ENCODE assay signal across 22 cellular contexts in genomic region chr20:23588434-23589403, GRCh38. TPM values are rescaled to one million over a fixed set of nuclear protein-coding genes. Genes with fewer than 3 reads are reported as not detected.
DNase-seq lines count a peak whose midpoint lies in the region; ATAC-seq and TF ChIP-seq lines count a peak whose summit lies in the region.
"Had no signal": no experiment of that assay in that cellular context is flagged by ENCODE, and none has a peak within 500 bp of the region (broad histone marks: within the 10 kb centered on the region; RNA-seq: fewer than 3 reads in every experiment).

No MANE protein-coding gene starts in this region.

- no peak for TF ChIP-seq CTCF in CD8-positive, alpha-beta T cell (IDR thresholded peaks at IDR 0.05)
- TF ChIP-seq CTCF in WTC11 (IDR thresholded peaks at IDR 0.05) = no peak
- TF ChIP-seq CTCF in smooth muscle cell (IDR thresholded peaks at IDR 0.05; ENCODE audit: borderline replicate concordance, insufficient read depth, poor library complexity, severe bottlenecking) = no peak

- no peak overlapping the region for H3K4me3 ChIP-seq in CD8-positive, alpha-beta T cell (ENCODE audit: low read depth, low read length)
- H3K4me3 ChIP-seq in HUES6 (ENCODE audit: low read depth, low read length) (peak overlapping the region; percentile 33), smooth muscle cell (no peak overlapping the region)
- H3K4me3 ChIP-seq: breast epithelium, lower lobe of right lung, skin epidermis had no signal

- H3K27me3 Mint-ChIP-seq in CD8-positive, alpha-beta T cell (ENCODE audit: low read depth) = peaks cover 13% of the 10 kb centered on the region
- peaks cover 35% of the 10 kb centered on the region for H3K27me3 Mint-ChIP-seq in WTC11 (ENCODE audit: low read depth)

- H3K79me2 ChIP-seq in smooth muscle cell (ENCODE audit: low read depth) = no peaks in the 10 kb centered on the region

- DNase-seq in CD8-positive, alpha-beta T cell = no peak
- no peak for DNase-seq in WTC11 (ENCODE audit: low spot score)
- peak; percentile 39 for DNase-seq in kidney tubule cell (ENCODE audit: low spot score)
- DNase-seq in NCI-H2196 treated with DMSO at 0.1 percent for 48 hours (lab: John Stamatoyannopoulos, UW; ENCODE audit: unreplicated experiment) = no peak
- no peak for DNase-seq in smooth muscle cell (lab: John Stamatoyannopoulos, UW; ENCODE audit: unreplicated experiment)
- DNase-seq in NCI-H510A (lab: John Stamatoyannopoulos, UW) = no peak
- DNase-seq: activated CD4-positive, CD25-positive, alpha-beta regulatory T cell treated with anti-CD3 and anti-CD28 coated beads, Interleukin-2, amount 50 U/mL, for 72 hours; Calu3; GDM1; lower lobe of right lung; NCI-H187; NCI-H526 treated with DMSO at 0.1 percent for 48 hours; stimulated activated CD4-positive, alpha-beta T cell treated with anti-CD3 and anti-CD28 coated beads, Interleukin-4, amount 100 ng/mL, for 24 hours had no signal

- H3K27me3 ChIP-seq in CD8-positive, alpha-beta T cell (ENCODE audit: insufficient read depth, low read length) = no peaks in the 10 kb centered on the region
- H3K27me3 ChIP-seq in HUES6 (ENCODE audit: control insufficient read depth, insufficient read depth, low read length) (no peaks in the 10 kb centered on the region), smooth muscle cell (ENCODE audit: low read depth) (no peaks in the 10 kb centered on the region)
- H3K27me3 ChIP-seq: breast epithelium had no signal

- H2AFZ ChIP-seq in smooth muscle cell (ENCODE audit: low read depth) = no peak overlapping the region

- CTCF ChIA-PET in CD8-positive, alpha-beta T cell (lab: Charles Lee) = no interaction called here
- CTCF ChIA-PET in WTC11 (lab: Charles Lee) = no interaction called here

- no peaks in the 10 kb centered on the region for H3K36me3 ChIP-seq in CD8-positive, alpha-beta T cell (ENCODE audit: insufficient read depth, low read length)
- H3K36me3 ChIP-seq in HUES6 (ENCODE audit: control insufficient read depth, insufficient read depth, low read length) (no peaks in the 10 kb centered on the region), smooth muscle cell (ENCODE audit: low read depth) (no peaks in the 10 kb centered on the region)
- H3K36me3 ChIP-seq: breast epithelium, lower lobe of right lung had no signal

- H3K36me3 Mint-ChIP-seq in CD8-positive, alpha-beta T cell = no peaks in the 10 kb centered on the region
- H3K36me3 Mint-ChIP-seq in WTC11 = peaks cover 9% of the 10 kb centered on the region; the same call in 1 of the 2 replicates

- H3K9ac ChIP-seq in HUES6 (ENCODE audit: low read length) (no peak overlapping the region), smooth muscle cell (ENCODE audit: low read depth) (no peak overlapping the region)

- no peaks in the 10 kb centered on the region for H3K4me1 ChIP-seq in CD8-positive, alpha-beta T cell (ENCODE audit: insufficient read depth, low read length)
- H3K4me1 ChIP-seq in HUES6 (ENCODE audit: control insufficient read depth, insufficient read depth, low read length) = peaks cover 4% of the 10 kb centered on the region; the same call in 1 of the 2 replicates
- no peaks in the 10 kb centered on the region for H3K4me1 ChIP-seq in smooth muscle cell (ENCODE audit: low read depth)
- H3K4me1 ChIP-seq: breast epithelium, lower lobe of right lung had no signal

- peak overlapping the region; percentile 77 for H3K27ac Mint-ChIP-seq in CD8-positive, alpha-beta T cell
- no peak overlapping the region for H3K27ac Mint-ChIP-seq in WTC11
- H3K27ac Mint-ChIP-seq: activated T-helper 17 cell treated with anti-CD3 and anti-CD28 coated beads, Interleukin-2, amount 50 U/mL, for 72 hours; T-helper 2 cell treated with Interferon-gamma antibody and Interleukin-4, amounts not matched to agents 5 μg/mL and 100 μg/mL, for 36 hours had no signal

- no peak overlapping the region for H3K27ac ChIP-seq in CD8-positive, alpha-beta T cell (ENCODE audit: low read depth, low read length)
- no peak overlapping the region for H3K27ac ChIP-seq in HUES6 (ENCODE audit: low read depth, low read length)
- H3K27ac ChIP-seq in smooth muscle cell (ENCODE audit: low read depth) = no peak overlapping the region
- H3K27ac ChIP-seq: breast epithelium, lower lobe of right lung had no signal

- H3K4me3 Mint-ChIP-seq in CD8-positive, alpha-beta T cell = no peak overlapping the region
- H3K4me3 Mint-ChIP-seq in WTC11 = peak overlapping the region; percentile 64
- H3K4me3 Mint-ChIP-seq: activated T-helper 17 cell treated with anti-CD3 and anti-CD28 coated beads, Interleukin-2, amount 50 U/mL, for 72 hours; T-helper 2 cell treated with Interferon-gamma antibody and Interleukin-4, amounts not matched to agents 5 μg/mL and 100 μg/mL, for 36 hours had no signal

- POLR2A ChIA-PET in CD8-positive, alpha-beta T cell (lab: Charles Lee) = no interaction called here
- POLR2A ChIA-PET in WTC11 (lab: Charles Lee) = no interaction called here

- H3K9me3 Mint-ChIP-seq in CD8-positive, alpha-beta T cell = no peaks in the 10 kb centered on the region
- H3K9me3 Mint-ChIP-seq in WTC11 = peaks cover 7% of the 10 kb centered on the region
- H3K9me3 Mint-ChIP-seq: activated T-helper 17 cell treated with anti-CD3 and anti-CD28 coated beads, Interleukin-2, amount 50 U/mL, for 72 hours; T-helper 2 cell treated with Interferon-gamma antibody and Interleukin-4, amounts not matched to agents 5 μg/mL and 100 μg/mL, for 36 hours had no signal

- intact Hi-C loops in CD8-positive, alpha-beta T cell (cut with DNase I, micrococcal nuclease) = no loop called here

- peaks cover 6% of the 10 kb centered on the region for H3K4me1 Mint-ChIP-seq in CD8-positive, alpha-beta T cell (ENCODE audit: low read depth)
- peaks cover 18% of the 10 kb centered on the region for H3K4me1 Mint-ChIP-seq in WTC11
- H3K4me1 Mint-ChIP-seq: activated T-helper 17 cell treated with anti-CD3 and anti-CD28 coated beads, Interleukin-2, amount 50 U/mL, for 72 hours had no signal

- H3K4me2 ChIP-seq in smooth muscle cell = no peak overlapping the region

- no peak for ATAC-seq in CD8-positive, alpha-beta T cell
- no peak; the same call in 1 of the 2 replicates for ATAC-seq in WTC11
- ATAC-seq: activated T-helper 17 cell treated with anti-CD3 and anti-CD28 coated beads, Interleukin-2, amount 50 U/mL, for 72 hours; lower lobe of right lung had no signal

- 96% methylated on average over 10 of the region's 10 CpGs for WGBS in smooth muscle cell (ENCODE audit: low lambda C conversion rate)

- no peaks in the 10 kb centered on the region for H4K20me1 ChIP-seq in smooth muscle cell (ENCODE audit: low read depth)

- no peaks in the 10 kb centered on the region for H3F3A ChIP-seq in smooth muscle cell (ENCODE audit: low read depth)

- H3K9me3 ChIP-seq in CD8-positive, alpha-beta T cell (ENCODE audit: low read length) = no peaks in the 10 kb centered on the region
- H3K9me3 ChIP-seq in HUES6 (ENCODE audit: control insufficient read depth, insufficient read depth, low read depth, low read length) (0 out of 2 replicates have a peak, but pooled peaks cover 2% of the 10 kb centered on the region), smooth muscle cell (replicated peaks; ENCODE audit: low read depth) (no peaks in the 10 kb centered on the region)
- H3K9me3 ChIP-seq: breast epithelium, lower lobe of right lung had no signal

TF ChIP-seq in WTC11, 78 proteins besides CTCF, POLR2A, EP300 and RAD21 (continues in another document):
- TF ChIP-seq KAT7 (CRISPR knock-in tag; IDR thresholded peaks at IDR 0.05; ENCODE audit: borderline replicate concordance) (no peak), GRHL2 (CRISPR knock-in tag; IDR thresholded peaks at IDR 0.05; ENCODE audit: insufficient replicate concordance, severe bottlenecking) (no peak), ZNF317 (CRISPR knock-in tag; IDR thresholded peaks at IDR 0.05; ENCODE audit: borderline replicate concordance, low read depth) (no peak), ZNF396 (CRISPR knock-in tag; IDR thresholded peaks at IDR 0.05; ENCODE audit: borderline replicate concordance) (no peak), JAZF1 (CRISPR knock-in tag; IDR thresholded peaks at IDR 0.05) (no peak), PRRX2 (CRISPR knock-in tag; IDR thresholded peaks at IDR 0.05) (no peak), ZNF671 (CRISPR knock-in tag; IDR thresholded peaks at IDR 0.05) (no peak)
- TF ChIP-seq, protein P1, sequence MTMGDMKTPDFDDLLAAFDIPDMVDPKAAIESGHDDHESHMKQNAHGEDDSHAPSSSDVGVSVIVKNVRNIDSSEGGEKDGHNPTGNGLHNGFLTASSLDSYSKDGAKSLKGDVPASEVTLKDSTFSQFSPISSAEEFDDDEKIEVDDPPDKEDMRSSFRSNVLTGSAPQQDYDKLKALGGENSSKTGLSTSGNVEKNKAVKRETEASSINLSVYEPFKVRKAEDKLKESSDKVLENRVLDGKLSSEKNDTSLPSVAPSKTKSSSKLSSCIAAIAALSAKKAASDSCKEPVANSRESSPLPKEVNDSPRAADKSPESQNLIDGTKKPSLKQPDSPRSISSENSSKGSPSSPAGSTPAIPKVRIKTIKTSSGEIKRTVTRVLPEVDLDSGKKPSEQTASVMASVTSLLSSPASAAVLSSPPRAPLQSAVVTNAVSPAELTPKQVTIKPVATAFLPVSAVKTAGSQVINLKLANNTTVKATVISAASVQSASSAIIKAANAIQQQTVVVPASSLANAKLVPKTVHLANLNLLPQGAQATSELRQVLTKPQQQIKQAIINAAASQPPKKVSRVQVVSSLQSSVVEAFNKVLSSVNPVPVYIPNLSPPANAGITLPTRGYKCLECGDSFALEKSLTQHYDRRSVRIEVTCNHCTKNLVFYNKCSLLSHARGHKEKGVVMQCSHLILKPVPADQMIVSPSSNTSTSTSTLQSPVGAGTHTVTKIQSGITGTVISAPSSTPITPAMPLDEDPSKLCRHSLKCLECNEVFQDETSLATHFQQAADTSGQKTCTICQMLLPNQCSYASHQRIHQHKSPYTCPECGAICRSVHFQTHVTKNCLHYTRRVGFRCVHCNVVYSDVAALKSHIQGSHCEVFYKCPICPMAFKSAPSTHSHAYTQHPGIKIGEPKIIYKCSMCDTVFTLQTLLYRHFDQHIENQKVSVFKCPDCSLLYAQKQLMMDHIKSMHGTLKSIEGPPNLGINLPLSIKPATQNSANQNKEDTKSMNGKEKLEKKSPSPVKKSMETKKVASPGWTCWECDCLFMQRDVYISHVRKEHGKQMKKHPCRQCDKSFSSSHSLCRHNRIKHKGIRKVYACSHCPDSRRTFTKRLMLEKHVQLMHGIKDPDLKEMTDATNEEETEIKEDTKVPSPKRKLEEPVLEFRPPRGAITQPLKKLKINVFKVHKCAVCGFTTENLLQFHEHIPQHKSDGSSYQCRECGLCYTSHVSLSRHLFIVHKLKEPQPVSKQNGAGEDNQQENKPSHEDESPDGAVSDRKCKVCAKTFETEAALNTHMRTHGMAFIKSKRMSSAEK (CRISPR knock-in tag; IDR thresholded peaks at IDR 0.05; ENCODE audit: borderline replicate concordance) = no peak

RNA-seq across cellular contexts. Expression of gene CST9, which starts 17.0 kb away (rescaled TPM):
- total RNA-seq in CD8-positive, alpha-beta T cell = not detected
- total RNA-seq in WTC11 (2021) = not detected in 3 replicates
- not detected in 2 replicates for total RNA-seq in smooth muscle cell
- polyA plus RNA-seq in smooth muscle cell = not detected in 2 replicates
- total RNA-seq: activated T-helper 17 cell treated with anti-CD3 and anti-CD28 coated beads, Interleukin-2, amount 50 U/mL, for 72 hours; Calu3; dermis microvascular lymphatic vessel endothelial cell; glomerular endothelial cell; HT-29; lower lobe of right lung had no signal

RNA-seq across cellular contexts. Expression of gene CST9L, which starts 20.4 kb away (rescaled TPM):
- not detected for total RNA-seq in CD8-positive, alpha-beta T cell
- total RNA-seq in WTC11 (2021) (not detected in 3 replicates), smooth muscle cell (not detected in 2 replicates)
- polyA plus RNA-seq in smooth muscle cell = not detected in 2 replicates
- total RNA-seq: activated T-helper 17 cell treated with anti-CD3 and anti-CD28 coated beads, Interleukin-2, amount 50 U/mL, for 72 hours; breast epithelium; Calu3; dermis microvascular lymphatic vessel endothelial cell; glomerular endothelial cell; HT-29; lower lobe of right lung had no signal
- polyA plus RNA-seq: esophagus had no signal

RNA-seq across cellular contexts. Expression of gene CST3, which starts 49.0 kb away (rescaled TPM):
- total RNA-seq in CD8-positive, alpha-beta T cell = 1 to 10 TPM; 2.9 to 3.2 TPM
- 52.1 to 68.5 TPM (median 60.8 TPM) in 3 replicates for total RNA-seq in WTC11 (2021)
- 146 and 170 TPM in 2 replicates for total RNA-seq in smooth muscle cell
- polyA plus RNA-seq in smooth muscle cell = 338 and 410 TPM in 2 replicates
- total RNA-seq: activated T-helper 17 cell treated with anti-CD3 and anti-CD28 coated beads, Interleukin-2, amount 50 U/mL, for 72 hours had no signal

Comparison
In these comparisons a context has a peak if more than half of its experiments do, and no peak if none do; other contexts are left out.
1. RNA of gene CST3, which starts 49.0 kb away (total RNA-seq): 146 to 170 TPM in smooth muscle cell and 52.1 to 68.5 TPM in WTC11; 2.9 to 3.2 TPM in CD8-positive, alpha-beta T cell; every median in the first group is over 10 times any median in the second.